Comparison of ENCODE assay signal across 1 cellular context in the genomic region with DNA sequence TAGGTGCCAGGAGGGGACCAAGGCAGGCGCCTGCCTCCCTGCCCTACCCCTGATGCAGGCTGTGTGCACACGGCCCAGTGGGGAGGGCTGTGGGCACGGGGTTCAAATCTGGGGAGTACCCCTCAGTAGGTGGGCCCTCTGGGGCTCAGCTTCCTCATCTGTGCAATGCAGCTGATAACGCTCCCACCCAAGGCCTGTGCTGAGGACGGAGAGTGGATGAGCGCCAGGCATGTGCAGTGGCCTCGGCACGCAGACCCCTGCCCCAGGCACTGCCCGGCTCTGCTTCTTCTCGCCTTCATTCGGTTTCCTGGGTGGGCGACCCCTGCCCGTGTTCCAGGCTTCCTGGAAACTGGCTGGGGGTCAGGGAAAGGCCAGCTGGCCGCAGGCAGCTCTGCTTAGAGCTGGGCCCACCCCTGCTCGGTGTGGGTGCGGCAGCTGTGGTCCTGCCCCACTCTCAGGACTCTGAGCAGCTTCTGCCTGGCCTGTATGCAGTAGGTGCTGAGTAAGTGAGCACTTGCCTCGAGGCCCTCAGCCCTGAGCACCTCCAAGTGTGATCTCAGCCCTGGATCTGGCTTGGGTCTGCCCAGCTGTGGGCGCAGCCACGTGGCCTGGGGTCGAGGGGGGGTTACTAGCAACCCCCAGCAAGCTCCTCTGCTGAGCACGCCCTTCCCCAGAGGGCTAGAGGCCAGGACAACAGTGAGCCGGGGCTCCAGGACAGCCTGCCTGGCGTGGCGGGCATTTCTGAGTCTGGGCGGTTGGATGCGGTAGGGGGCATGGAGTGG.
TF ChIP-seq lines count a peak whose summit lies in the region.

No MANE protein-coding gene starts in this region.

TF ChIP-seq in K562, 482 proteins besides CTCF, POLR2A, EP300 and RAD21 (continued from another document and continues in another):
- TF ChIP-seq REST (CRISPR knock-in tag; IDR thresholded peaks at IDR 0.05; ENCODE audit: low read depth) (no peak), POLR2AphosphoS2 (IDR thresholded peaks at IDR 0.05; ENCODE audit: low read length) (no peak), SP2 (IDR thresholded peaks at IDR 0.05; ENCODE audit: extremely low read depth, low read depth, low read length, poor library complexity, severe bottlenecking) (no peak), MAFG (tag; conservative IDR thresholded peaks at IDR 0.05) (no peak), PYGO2 (tag; IDR thresholded peaks at IDR 0.05) (no peak), TFAM (CRISPR knock-in tag; conservative IDR thresholded peaks at IDR 0.05) (no peak), NCOA2 (IDR thresholded peaks at IDR 0.05; ENCODE audit: partially characterized antibody in 2 of 2) (no peak), KDM2B (CRISPR knock-in tag; IDR thresholded peaks at IDR 0.05) (no peak), BCOR (IDR thresholded peaks at IDR 0.05) (no peak), ZNF589 (CRISPR knock-in tag; IDR thresholded peaks at IDR 0.05; ENCODE audit: low read depth) (no peak), PTBP1 (IDR thresholded peaks at IDR 0.05; ENCODE audit: low read depth, low read length) (no peak), JUN (IDR thresholded peaks at IDR 0.05; ENCODE audit: borderline replicate concordance, low read depth, low read length) (0 out of 2 replicates have a peak, but pooled peaks have one; percentile 2), JUN (CRISPR knock-in tag; IDR thresholded peaks at IDR 0.05; ENCODE audit: borderline replicate concordance) (no peak), FOXP4 (CRISPR knock-in tag; IDR thresholded peaks at IDR 0.05; ENCODE audit: borderline replicate concordance) (no peak), ETV5 (CRISPR knock-in tag; IDR thresholded peaks at IDR 0.05; ENCODE audit: low read depth) (no peak), SNIP1 (IDR thresholded peaks at IDR 0.05; ENCODE audit: low read depth) (no peak), BCLAF1 (IDR thresholded peaks at IDR 0.05; ENCODE audit: borderline replicate concordance in 1 of 2, control insufficient read depth in 1 of 2, low read depth in 2 of 2, low read length in 1 of 2) (no peak), ZFP30 (CRISPR knock-in tag; IDR thresholded peaks at IDR 0.05; ENCODE audit: borderline replicate concordance) (no peak), ZBTB7A (IDR thresholded peaks at IDR 0.05; ENCODE audit: borderline replicate concordance, control insufficient read depth, low read depth, low read length) (peak; percentile 67)
- TF ChIP-seq, protein P1, sequence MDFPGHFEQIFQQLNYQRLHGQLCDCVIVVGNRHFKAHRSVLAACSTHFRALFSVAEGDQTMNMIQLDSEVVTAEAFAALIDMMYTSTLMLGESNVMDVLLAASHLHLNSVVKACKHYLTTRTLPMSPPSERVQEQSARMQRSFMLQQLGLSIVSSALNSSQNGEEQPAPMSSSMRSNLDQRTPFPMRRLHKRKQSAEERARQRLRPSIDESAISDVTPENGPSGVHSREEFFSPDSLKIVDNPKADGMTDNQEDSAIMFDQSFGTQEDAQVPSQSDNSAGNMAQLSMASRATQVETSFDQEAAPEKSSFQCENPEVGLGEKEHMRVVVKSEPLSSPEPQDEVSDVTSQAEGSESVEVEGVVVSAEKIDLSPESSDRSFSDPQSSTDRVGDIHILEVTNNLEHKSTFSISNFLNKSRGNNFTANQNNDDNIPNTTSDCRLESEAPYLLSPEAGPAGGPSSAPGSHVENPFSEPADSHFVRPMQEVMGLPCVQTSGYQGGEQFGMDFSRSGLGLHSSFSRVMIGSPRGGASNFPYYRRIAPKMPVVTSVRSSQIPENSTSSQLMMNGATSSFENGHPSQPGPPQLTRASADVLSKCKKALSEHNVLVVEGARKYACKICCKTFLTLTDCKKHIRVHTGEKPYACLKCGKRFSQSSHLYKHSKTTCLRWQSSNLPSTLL (IDR thresholded peaks at IDR 0.05), result no peak
- TF ChIP-seq, protein P2, sequence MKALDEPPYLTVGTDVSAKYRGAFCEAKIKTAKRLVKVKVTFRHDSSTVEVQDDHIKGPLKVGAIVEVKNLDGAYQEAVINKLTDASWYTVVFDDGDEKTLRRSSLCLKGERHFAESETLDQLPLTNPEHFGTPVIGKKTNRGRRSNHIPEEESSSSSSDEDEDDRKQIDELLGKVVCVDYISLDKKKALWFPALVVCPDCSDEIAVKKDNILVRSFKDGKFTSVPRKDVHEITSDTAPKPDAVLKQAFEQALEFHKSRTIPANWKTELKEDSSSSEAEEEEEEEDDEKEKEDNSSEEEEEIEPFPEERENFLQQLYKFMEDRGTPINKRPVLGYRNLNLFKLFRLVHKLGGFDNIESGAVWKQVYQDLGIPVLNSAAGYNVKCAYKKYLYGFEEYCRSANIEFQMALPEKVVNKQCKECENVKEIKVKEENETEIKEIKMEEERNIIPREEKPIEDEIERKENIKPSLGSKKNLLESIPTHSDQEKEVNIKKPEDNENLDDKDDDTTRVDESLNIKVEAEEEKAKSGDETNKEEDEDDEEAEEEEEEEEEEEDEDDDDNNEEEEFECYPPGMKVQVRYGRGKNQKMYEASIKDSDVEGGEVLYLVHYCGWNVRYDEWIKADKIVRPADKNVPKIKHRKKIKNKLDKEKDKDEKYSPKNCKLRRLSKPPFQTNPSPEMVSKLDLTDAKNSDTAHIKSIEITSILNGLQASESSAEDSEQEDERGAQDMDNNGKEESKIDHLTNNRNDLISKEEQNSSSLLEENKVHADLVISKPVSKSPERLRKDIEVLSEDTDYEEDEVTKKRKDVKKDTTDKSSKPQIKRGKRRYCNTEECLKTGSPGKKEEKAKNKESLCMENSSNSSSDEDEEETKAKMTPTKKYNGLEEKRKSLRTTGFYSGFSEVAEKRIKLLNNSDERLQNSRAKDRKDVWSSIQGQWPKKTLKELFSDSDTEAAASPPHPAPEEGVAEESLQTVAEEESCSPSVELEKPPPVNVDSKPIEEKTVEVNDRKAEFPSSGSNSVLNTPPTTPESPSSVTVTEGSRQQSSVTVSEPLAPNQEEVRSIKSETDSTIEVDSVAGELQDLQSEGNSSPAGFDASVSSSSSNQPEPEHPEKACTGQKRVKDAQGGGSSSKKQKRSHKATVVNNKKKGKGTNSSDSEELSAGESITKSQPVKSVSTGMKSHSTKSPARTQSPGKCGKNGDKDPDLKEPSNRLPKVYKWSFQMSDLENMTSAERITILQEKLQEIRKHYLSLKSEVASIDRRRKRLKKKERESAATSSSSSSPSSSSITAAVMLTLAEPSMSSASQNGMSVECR (CRISPR knock-in tag; IDR thresholded peaks at IDR 0.05), result no peak
- TF ChIP-seq, protein P3, sequence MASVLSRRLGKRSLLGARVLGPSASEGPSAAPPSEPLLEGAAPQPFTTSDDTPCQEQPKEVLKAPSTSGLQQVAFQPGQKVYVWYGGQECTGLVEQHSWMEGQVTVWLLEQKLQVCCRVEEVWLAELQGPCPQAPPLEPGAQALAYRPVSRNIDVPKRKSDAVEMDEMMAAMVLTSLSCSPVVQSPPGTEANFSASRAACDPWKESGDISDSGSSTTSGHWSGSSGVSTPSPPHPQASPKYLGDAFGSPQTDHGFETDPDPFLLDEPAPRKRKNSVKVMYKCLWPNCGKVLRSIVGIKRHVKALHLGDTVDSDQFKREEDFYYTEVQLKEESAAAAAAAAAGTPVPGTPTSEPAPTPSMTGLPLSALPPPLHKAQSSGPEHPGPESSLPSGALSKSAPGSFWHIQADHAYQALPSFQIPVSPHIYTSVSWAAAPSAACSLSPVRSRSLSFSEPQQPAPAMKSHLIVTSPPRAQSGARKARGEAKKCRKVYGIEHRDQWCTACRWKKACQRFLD (CRISPR knock-in tag; IDR thresholded peaks at IDR 0.05), result 0 out of 2 replicates have a peak, but pooled peaks have one; percentile 26
- TF ChIP-seq, protein P4, sequence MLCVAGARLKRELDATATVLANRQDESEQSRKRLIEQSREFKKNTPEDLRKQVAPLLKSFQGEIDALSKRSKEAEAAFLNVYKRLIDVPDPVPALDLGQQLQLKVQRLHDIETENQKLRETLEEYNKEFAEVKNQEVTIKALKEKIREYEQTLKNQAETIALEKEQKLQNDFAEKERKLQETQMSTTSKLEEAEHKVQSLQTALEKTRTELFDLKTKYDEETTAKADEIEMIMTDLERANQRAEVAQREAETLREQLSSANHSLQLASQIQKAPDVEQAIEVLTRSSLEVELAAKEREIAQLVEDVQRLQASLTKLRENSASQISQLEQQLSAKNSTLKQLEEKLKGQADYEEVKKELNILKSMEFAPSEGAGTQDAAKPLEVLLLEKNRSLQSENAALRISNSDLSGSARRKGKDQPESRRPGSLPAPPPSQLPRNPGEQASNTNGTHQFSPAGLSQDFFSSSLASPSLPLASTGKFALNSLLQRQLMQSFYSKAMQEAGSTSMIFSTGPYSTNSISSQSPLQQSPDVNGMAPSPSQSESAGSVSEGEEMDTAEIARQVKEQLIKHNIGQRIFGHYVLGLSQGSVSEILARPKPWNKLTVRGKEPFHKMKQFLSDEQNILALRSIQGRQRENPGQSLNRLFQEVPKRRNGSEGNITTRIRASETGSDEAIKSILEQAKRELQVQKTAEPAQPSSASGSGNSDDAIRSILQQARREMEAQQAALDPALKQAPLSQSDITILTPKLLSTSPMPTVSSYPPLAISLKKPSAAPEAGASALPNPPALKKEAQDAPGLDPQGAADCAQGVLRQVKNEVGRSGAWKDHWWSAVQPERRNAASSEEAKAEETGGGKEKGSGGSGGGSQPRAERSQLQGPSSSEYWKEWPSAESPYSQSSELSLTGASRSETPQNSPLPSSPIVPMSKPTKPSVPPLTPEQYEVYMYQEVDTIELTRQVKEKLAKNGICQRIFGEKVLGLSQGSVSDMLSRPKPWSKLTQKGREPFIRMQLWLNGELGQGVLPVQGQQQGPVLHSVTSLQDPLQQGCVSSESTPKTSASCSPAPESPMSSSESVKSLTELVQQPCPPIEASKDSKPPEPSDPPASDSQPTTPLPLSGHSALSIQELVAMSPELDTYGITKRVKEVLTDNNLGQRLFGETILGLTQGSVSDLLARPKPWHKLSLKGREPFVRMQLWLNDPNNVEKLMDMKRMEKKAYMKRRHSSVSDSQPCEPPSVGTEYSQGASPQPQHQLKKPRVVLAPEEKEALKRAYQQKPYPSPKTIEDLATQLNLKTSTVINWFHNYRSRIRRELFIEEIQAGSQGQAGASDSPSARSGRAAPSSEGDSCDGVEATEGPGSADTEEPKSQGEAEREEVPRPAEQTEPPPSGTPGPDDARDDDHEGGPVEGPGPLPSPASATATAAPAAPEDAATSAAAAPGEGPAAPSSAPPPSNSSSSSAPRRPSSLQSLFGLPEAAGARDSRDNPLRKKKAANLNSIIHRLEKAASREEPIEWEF (CRISPR knock-in tag; IDR thresholded peaks at IDR 0.05), result 0 out of 2 replicates have a peak, but pooled peaks have one; percentile 40
- TF ChIP-seq, protein P5, sequence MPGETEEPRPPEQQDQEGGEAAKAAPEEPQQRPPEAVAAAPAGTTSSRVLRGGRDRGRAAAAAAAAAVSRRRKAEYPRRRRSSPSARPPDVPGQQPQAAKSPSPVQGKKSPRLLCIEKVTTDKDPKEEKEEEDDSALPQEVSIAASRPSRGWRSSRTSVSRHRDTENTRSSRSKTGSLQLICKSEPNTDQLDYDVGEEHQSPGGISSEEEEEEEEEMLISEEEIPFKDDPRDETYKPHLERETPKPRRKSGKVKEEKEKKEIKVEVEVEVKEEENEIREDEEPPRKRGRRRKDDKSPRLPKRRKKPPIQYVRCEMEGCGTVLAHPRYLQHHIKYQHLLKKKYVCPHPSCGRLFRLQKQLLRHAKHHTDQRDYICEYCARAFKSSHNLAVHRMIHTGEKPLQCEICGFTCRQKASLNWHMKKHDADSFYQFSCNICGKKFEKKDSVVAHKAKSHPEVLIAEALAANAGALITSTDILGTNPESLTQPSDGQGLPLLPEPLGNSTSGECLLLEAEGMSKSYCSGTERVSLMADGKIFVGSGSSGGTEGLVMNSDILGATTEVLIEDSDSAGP (CRISPR knock-in tag; IDR thresholded peaks at IDR 0.05), result no peak
